Comparison of ENCODE assay signal across 24 cellular contexts in the genomic region with DNA sequence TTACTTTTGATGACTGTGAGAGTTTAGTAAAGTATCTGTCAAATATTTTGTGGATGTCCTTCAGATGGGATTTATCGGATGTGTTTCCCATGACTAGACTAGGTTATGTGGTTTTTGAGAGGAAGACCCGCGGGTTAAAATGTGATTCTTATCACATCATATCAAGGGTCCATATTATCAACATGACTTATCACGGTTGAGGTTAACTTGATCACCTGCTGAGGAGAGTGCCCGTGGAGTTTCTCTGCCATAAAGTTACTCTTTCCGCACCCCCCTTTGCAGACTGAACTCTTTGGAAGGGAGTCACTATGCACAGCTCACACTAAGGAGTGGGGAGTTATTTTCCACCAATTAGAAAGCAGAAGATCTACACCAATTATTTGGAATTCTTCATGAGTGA. TPM values are rescaled to one million over a fixed set of nuclear protein-coding genes. Genes with fewer than 3 reads are reported as not detected.
"Had no signal": no experiment of that assay in that cellular context is flagged by ENCODE, and none has a peak within 500 bp of the region (broad histone marks: within the 10 kb centered on the region; RNA-seq: fewer than 3 reads in every experiment).

No MANE protein-coding gene starts in this region.

- FAIRE-seq: kidney had no signal

- H3K9ac ChIP-seq: parathyroid adenoma had no signal

- H3K36me3 ChIP-seq: colonic mucosa, esophagus muscularis mucosa, gastroesophageal sphincter, heart left ventricle, stomach, thyroid gland, vagina had no signal

- H3K4me1 ChIP-seq: colonic mucosa, esophagus muscularis mucosa, gastroesophageal sphincter, parathyroid adenoma, stomach, thyroid gland, vagina had no signal

- DNase-seq: colonic mucosa; effector CD8-positive, alpha-beta T cell; endodermal cell; foreskin keratinocyte; heart left ventricle; kidney; natural killer cell; occipital lobe; stimulated activated CD4-positive, alpha-beta T cell treated with anti-CD3 and anti-CD28 coated beads, Interleukin-2, amount 100 ng/mL, for 24 hours; stimulated activated CD4-positive, alpha-beta T cell treated with anti-CD3 and anti-CD28 coated beads, Interleukin-4, amount 100 ng/mL, for 24 hours; stimulated activated naive CD4-positive, alpha-beta T cell treated with Interleukin-2 at 50 U/mL for 16 hours; stomach; thyroid gland; trophoblast cell had no signal

- H2AFZ ChIP-seq: hepatocyte, parathyroid adenoma had no signal

- H3K27me3 ChIP-seq: colonic mucosa, esophagus muscularis mucosa, foreskin keratinocyte, gastroesophageal sphincter, heart left ventricle, hepatocyte, stomach, thyroid gland, vagina had no signal

- ATAC-seq: foreskin keratinocyte; gastroesophageal sphincter; heart left ventricle; left lobe of liver; natural killer cell; sciatic nerve; stimulated activated effector memory CD8-positive, alpha-beta T cell treated with anti-CD3 and anti-CD28 coated beads, Interleukin-12 subunit alpha, Interleukin-12 subunit beta, amount 100 ng/mL, for 72 hours had no signal

- H3K9me3 ChIP-seq: colonic mucosa, esophagus muscularis mucosa, gastroesophageal sphincter, heart left ventricle, stomach, thyroid gland, vagina had no signal

- H3K4me2 ChIP-seq: hepatocyte had no signal

- H3K27ac ChIP-seq: colonic mucosa, esophagus muscularis mucosa, foreskin keratinocyte, gastroesophageal sphincter, heart left ventricle, parathyroid adenoma, stomach, thyroid gland, vagina had no signal

- H3K4me3 ChIP-seq: colonic mucosa, esophagus muscularis mucosa, gastroesophageal sphincter, heart left ventricle, hepatocyte, lung, stomach, thyroid gland, vagina had no signal

- H3K79me2 ChIP-seq: hepatocyte, parathyroid adenoma had no signal

RNA-seq across cellular contexts. Expression of a gene that starts 38.7 kb away (rescaled TPM):
- total RNA-seq: mononuclear cell, natural killer cell had no signal
